ENCODE assay signal across 1 cellular context in the genomic region with DNA sequence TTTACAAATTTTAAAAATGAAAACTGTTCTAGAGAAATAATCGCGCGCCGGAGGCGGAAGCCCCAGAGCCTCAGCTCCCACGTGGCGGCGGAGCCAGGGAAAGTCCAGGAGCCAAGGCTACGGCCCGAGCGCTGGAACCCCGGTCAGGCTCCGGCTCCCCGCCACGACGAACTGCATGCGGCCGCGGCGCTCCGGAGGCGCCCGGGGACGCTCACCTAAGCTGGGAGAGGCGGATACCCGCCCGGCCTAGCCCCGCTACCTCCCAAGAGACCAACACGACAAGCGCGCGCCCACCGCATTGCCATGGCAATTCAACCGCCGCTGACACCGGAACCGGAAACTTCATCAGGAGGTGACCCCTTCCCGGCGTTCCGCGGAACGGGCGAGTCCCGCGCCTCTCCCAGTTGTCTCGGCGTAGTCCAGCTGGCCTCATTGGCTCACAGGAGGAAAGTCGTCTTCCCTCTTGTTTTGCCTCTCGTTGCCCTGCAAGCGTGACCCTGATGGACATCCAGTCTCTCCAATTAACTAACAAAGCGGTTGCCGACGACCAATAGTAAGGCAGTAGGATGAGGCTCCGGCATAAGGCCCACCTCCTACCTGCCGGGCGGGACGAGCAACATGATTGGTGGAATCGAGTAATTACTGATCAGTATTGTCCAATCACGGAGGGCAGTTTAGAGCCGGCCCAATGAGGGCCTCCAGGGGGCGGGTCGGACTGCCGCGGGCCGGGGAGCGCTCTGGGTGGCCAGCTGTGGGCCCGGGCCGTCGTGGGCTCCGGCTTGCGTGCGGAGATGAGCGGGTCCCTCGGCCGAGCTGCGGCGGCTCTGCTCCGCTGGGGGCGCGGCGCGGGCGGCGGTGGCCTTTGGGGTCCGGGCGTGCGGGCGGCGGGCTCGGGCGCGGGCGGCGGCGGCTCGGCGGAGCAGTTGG.
TF ChIP-seq lines count a peak whose summit lies in the region.

A gene (plus strand): TSS at position 752 of the 927 bp plus-strand sequence. CDS start 40 bp downstream, at position 792.

TF ChIP-seq in HepG2, 621 proteins besides CTCF, POLR2A, EP300 and RAD21 (continued from another document and continues in another):
- TF ChIP-seq, protein P1, sequence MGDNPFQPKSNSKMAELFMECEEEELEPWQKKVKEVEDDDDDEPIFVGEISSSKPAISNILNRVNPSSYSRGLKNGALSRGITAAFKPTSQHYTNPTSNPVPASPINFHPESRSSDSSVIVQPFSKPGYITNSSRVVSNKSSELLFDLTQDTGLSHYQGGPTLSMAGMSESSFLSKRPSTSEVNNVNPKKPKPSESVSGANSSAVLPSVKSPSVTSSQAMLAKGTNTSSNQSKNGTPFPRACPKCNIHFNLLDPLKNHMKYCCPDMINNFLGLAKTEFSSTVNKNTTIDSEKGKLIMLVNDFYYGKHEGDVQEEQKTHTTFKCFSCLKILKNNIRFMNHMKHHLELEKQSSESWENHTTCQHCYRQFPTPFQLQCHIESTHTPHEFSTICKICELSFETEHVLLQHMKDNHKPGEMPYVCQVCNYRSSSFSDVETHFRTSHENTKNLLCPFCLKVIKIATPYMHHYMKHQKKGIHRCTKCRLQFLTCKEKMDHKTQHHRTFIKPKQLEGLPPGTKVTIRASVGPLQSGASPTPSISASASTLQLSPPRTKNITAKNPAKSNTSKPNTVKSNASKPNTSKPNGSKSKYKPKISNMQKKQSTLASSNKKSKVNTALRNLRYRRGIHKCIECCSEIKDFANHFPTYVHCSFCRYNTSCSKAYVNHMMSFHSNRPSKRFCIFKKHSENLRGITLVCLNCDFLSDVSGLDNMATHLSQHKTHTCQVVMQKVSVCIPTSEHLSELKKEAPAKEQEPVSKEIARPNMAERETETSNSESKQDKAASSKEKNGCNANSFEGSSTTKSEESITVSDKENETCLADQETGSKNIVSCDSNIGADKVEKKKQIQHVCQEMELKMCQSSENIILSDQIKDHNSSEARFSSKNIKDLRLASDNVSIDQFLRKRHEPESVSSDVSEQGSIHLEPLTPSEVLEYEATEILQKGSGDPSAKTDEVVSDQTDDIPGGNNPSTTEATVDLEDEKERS (CRISPR knock-in tag; IDR thresholded peaks at IDR 0.05): 0 out of 2 replicates have a peak, but pooled peaks have one; percentile 25
- TF ChIP-seq ZNF335 (CRISPR knock-in tag; IDR thresholded peaks at IDR 0.05) (peak; percentile 63; the same call in 1 of the 2 replicates), YY1 (IDR thresholded peaks at IDR 0.05; ENCODE audit: insufficient read depth, insufficient replicate concordance, low read depth, low read length) (peak; percentile 26), KDM5A (IDR thresholded peaks at IDR 0.05; ENCODE audit: borderline replicate concordance, low read length) (peak; percentile 83; the same call in 1 of the 2 replicates), SRSF1 (optimal IDR thresholded peaks at IDR 0.05; ENCODE audit: low read depth, low read length) (peak; percentile 55), TEAD2 (CRISPR knock-in tag; IDR thresholded peaks at IDR 0.05) (no peak), NFYC (CRISPR knock-in tag; IDR thresholded peaks at IDR 0.05) (peak; percentile 99), SP1 (IDR thresholded peaks at IDR 0.05) (no peak), SP1 (CRISPR knock-in tag; IDR thresholded peaks at IDR 0.05) (peak; percentile 33; the same call in 1 of the 2 replicates), RFXAP (CRISPR knock-in tag; IDR thresholded peaks at IDR 0.05; ENCODE audit: borderline replicate concordance) (peak; percentile 88; the same call in 1 of the 2 replicates), RBM22 (optimal IDR thresholded peaks at IDR 0.05; ENCODE audit: low read length) (peak; percentile 72), TAF15 (IDR thresholded peaks at IDR 0.05; ENCODE audit: low read depth, low read length, poor library complexity, severe bottlenecking) (no peak), CBX2 (IDR thresholded peaks at IDR 0.05; ENCODE audit: low read depth, low read length) (no peak), CBX2 (CRISPR knock-in tag; IDR thresholded peaks at IDR 0.05; ENCODE audit: low read depth) (no peak), SNAI1 (CRISPR knock-in tag; IDR thresholded peaks at IDR 0.05; ENCODE audit: borderline replicate concordance) (no peak), KMT2B (CRISPR knock-in tag; IDR thresholded peaks at IDR 0.05) (peak; percentile 82; the same call in 1 of the 2 replicates), ZFP36L2 (CRISPR knock-in tag; IDR thresholded peaks at IDR 0.05) (no peak), ZNF431 (CRISPR knock-in tag; IDR thresholded peaks at IDR 0.05; ENCODE audit: borderline replicate concordance, low read depth) (peak; percentile 4; the same call in 1 of the 2 replicates), PHF8 (CRISPR knock-in tag; IDR thresholded peaks at IDR 0.05) (peak; percentile 90), ZNF879 (CRISPR knock-in tag; IDR thresholded peaks at IDR 0.05) (no peak), NFYB (CRISPR knock-in tag; IDR thresholded peaks at IDR 0.05) (peak; percentile 98), MEIS2 (CRISPR knock-in tag; IDR thresholded peaks at IDR 0.05) (0 out of 2 replicates have a peak, but pooled peaks have one; percentile 23), ZNF34 (CRISPR knock-in tag; IDR thresholded peaks at IDR 0.05; ENCODE audit: borderline replicate concordance) (0 out of 2 replicates have a peak, but pooled peaks have one; percentile 22), KLF16 (CRISPR knock-in tag; IDR thresholded peaks at IDR 0.05) (peak in 1 of 2 experiments; percentile 77; a peak in 2 of 4 replicates)
- TF ChIP-seq, protein P2, sequence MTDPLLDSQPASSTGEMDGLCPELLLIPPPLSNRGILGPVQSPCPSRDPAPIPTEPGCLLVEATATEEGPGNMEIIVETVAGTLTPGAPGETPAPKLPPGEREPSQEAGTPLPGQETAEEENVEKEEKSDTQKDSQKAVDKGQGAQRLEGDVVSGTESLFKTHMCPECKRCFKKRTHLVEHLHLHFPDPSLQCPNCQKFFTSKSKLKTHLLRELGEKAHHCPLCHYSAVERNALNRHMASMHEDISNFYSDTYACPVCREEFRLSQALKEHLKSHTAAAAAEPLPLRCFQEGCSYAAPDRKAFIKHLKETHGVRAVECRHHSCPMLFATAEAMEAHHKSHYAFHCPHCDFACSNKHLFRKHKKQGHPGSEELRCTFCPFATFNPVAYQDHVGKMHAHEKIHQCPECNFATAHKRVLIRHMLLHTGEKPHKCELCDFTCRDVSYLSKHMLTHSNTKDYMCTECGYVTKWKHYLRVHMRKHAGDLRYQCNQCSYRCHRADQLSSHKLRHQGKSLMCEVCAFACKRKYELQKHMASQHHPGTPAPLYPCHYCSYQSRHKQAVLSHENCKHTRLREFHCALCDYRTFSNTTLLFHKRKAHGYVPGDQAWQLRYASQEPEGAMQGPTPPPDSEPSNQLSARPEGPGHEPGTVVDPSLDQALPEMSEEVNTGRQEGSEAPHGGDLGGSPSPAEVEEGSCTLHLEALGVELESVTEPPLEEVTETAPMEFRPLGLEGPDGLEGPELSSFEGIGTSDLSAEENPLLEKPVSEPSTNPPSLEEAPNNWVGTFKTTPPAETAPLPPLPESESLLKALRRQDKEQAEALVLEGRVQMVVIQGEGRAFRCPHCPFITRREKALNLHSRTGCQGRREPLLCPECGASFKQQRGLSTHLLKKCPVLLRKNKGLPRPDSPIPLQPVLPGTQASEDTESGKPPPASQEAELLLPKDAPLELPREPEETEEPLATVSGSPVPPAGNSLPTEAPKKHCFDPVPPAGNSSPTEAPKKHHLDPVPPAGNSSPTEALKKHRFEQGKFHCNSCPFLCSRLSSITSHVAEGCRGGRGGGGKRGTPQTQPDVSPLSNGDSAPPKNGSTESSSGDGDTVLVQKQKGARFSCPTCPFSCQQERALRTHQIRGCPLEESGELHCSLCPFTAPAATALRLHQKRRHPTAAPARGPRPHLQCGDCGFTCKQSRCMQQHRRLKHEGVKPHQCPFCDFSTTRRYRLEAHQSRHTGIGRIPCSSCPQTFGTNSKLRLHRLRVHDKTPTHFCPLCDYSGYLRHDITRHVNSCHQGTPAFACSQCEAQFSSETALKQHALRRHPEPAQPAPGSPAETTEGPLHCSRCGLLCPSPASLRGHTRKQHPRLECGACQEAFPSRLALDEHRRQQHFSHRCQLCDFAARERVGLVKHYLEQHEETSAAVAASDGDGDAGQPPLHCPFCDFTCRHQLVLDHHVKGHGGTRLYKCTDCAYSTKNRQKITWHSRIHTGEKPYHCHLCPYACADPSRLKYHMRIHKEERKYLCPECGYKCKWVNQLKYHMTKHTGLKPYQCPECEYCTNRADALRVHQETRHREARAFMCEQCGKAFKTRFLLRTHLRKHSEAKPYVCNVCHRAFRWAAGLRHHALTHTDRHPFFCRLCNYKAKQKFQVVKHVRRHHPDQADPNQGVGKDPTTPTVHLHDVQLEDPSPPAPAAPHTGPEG (CRISPR knock-in tag; IDR thresholded peaks at IDR 0.05): 0 out of 2 replicates have a peak, but pooled peaks have one; percentile 68
- TF ChIP-seq, protein P3, sequence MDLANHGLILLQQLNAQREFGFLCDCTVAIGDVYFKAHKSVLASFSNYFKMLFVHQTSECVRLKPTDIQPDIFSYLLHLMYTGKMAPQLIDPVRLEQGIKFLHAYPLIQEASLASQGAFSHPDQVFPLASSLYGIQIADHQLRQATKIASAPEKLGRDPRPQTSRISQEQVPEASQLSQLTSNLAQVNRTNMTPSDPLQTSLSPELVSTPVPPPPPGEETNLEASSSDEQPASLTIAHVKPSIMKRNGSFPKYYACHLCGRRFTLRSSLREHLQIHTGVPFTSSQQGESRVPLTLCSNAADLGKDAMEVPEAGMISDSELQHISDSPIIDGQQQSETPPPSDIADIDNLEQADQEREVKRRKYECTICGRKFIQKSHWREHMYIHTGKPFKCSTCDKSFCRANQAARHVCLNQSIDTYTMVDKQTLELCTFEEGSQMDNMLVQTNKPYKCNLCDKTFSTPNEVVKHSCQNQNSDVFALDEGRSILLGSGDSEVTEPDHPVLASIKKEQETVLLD (CRISPR knock-in tag; IDR thresholded peaks at IDR 0.05; ENCODE audit: low read depth): peak; percentile 44; the same call in 1 of the 2 replicates
- TF ChIP-seq, protein P4, sequence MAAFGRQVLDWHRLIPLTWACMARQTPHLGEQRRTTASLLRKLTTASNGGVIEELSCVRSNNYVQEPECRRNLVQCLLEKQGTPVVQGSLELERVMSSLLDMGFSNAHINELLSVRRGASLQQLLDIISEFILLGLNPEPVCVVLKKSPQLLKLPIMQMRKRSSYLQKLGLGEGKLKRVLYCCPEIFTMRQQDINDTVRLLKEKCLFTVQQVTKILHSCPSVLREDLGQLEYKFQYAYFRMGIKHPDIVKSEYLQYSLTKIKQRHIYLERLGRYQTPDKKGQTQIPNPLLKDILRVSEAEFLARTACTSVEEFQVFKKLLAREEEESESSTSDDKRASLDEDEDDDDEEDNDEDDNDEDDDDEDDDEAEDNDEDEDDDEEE (CRISPR knock-in tag; IDR thresholded peaks at IDR 0.05): no peak
- TF ChIP-seq, protein P5, sequence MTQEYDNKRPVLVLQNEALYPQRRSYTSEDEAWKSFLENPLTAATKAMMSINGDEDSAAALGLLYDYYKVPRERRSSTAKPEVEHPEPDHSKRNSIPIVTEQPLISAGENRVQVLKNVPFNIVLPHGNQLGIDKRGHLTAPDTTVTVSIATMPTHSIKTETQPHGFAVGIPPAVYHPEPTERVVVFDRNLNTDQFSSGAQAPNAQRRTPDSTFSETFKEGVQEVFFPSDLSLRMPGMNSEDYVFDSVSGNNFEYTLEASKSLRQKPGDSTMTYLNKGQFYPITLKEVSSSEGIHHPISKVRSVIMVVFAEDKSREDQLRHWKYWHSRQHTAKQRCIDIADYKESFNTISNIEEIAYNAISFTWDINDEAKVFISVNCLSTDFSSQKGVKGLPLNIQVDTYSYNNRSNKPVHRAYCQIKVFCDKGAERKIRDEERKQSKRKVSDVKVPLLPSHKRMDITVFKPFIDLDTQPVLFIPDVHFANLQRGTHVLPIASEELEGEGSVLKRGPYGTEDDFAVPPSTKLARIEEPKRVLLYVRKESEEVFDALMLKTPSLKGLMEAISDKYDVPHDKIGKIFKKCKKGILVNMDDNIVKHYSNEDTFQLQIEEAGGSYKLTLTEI (CRISPR knock-in tag; conservative IDR thresholded peaks at IDR 0.05): no peak
- TF ChIP-seq, protein P6, sequence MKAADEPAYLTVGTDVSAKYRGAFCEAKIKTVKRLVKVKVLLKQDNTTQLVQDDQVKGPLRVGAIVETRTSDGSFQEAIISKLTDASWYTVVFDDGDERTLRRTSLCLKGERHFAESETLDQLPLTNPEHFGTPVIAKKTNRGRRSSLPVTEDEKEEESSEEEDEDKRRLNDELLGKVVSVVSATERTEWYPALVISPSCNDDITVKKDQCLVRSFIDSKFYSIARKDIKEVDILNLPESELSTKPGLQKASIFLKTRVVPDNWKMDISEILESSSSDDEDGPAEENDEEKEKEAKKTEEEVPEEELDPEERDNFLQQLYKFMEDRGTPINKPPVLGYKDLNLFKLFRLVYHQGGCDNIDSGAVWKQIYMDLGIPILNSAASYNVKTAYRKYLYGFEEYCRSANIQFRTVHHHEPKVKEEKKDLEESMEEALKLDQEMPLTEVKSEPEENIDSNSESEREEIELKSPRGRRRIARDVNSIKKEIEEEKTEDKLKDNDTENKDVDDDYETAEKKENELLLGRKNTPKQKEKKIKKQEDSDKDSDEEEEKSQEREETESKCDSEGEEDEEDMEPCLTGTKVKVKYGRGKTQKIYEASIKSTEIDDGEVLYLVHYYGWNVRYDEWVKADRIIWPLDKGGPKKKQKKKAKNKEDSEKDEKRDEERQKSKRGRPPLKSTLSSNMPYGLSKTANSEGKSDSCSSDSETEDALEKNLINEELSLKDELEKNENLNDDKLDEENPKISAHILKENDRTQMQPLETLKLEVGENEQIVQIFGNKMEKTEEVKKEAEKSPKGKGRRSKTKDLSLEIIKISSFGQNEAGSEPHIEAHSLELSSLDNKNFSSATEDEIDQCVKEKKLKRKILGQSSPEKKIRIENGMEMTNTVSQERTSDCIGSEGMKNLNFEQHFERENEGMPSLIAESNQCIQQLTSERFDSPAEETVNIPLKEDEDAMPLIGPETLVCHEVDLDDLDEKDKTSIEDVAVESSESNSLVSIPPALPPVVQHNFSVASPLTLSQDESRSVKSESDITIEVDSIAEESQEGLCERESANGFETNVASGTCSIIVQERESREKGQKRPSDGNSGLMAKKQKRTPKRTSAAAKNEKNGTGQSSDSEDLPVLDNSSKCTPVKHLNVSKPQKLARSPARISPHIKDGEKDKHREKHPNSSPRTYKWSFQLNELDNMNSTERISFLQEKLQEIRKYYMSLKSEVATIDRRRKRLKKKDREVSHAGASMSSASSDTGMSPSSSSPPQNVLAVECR (CRISPR knock-in tag; IDR thresholded peaks at IDR 0.05; ENCODE audit: borderline replicate concordance): peak; percentile 97
